In genomic region chr16:27550582-27550920, GRCh38 we compare ENCODE assay signal across 8 cellular contexts. TPM values are rescaled to one million over a fixed set of nuclear protein-coding genes. Genes with fewer than 3 reads are reported as not detected.
DNase-seq lines count a peak whose midpoint lies in the region; ATAC-seq and TF ChIP-seq lines count a peak whose summit lies in the region.

No MANE protein-coding gene starts in this region.

- no peak for TF ChIP-seq POLR2A in HCT116 (IDR thresholded peaks at IDR 0.05; ENCODE audit: borderline replicate concordance, extremely low read depth, insufficient read depth, insufficient read length)

- CTCF ChIA-PET in HCT116 (lab: Charles Lee), result interaction anchor here (1.1 to 1.5 kb wide), 2 partner anchors 35 to 317 kb away, joined by 6 read pairs; no protein-coding TSS in a partner anchor

- H3K36me3 ChIP-seq in HCT116 (ENCODE audit: control insufficient read depth in 1 of 2, insufficient read depth in 2 of 2, low read length in 2 of 2), result peaks cover 0 to 5% of the 10 kb centered on the region in 2 experiments; a peak in 2 of 4 replicates
- H3K36me3 ChIP-seq in hepatocyte (replicated peaks; ENCODE audit: insufficient read depth, low read depth), result no peaks in the 10 kb centered on the region

- H3K79me2 ChIP-seq in HCT116 (ENCODE audit: insufficient read depth, low read length) (peaks cover 59% of the 10 kb centered on the region), hepatocyte (peaks cover 60% of the 10 kb centered on the region)

- BruUV-seq in HCT116 (replicated peaks; lab: Mats Ljungman, UMichigan), result TSS peak; percentile 86

- peak overlapping the region; percentile 76 for H3K4me2 ChIP-seq in HCT116 (ENCODE audit: low read length)
- peak overlapping the region; percentile 78 for H3K4me2 ChIP-seq in hepatocyte

- peaks cover 11 to 30% of the 10 kb centered on the region in 2 experiments; a peak in 3 of 4 replicates for H3K4me1 ChIP-seq in HCT116 (ENCODE audit: control insufficient read depth in 1 of 2, insufficient read depth in 2 of 2, low read length in 2 of 2)
- peaks cover 14% of the 10 kb centered on the region for H3K4me1 ChIP-seq in hepatocyte (ENCODE audit: insufficient read depth)

- H3K9me2 ChIP-seq in HCT116 (ENCODE audit: insufficient read depth) (no peaks in the 10 kb centered on the region), hepatocyte (replicated peaks; ENCODE audit: insufficient read depth) (no peaks in the 10 kb centered on the region)

- no peak for TF ChIP-seq RAD21 in HCT116 (IDR thresholded peaks at IDR 0.05; ENCODE audit: low read depth)

- peak overlapping the region; percentile 91 to 100 for H3K4me3 ChIP-seq in HCT116 (replicated peaks in 1 of 2; ENCODE audit: low read depth in 1 of 2, low read length in 2 of 2)
- H3K4me3 ChIP-seq in WI38 (ENCODE audit: low read depth, low read length), result peak overlapping the region; percentile 100
- H3K4me3 ChIP-seq in hepatocyte, result peak overlapping the region; percentile 73
- H3K4me3 ChIP-seq in skin epidermis, result peak overlapping the region; percentile 62 to 99 (median 82)

- peak overlapping the region; percentile 85 for H3K9ac ChIP-seq in HCT116 (ENCODE audit: low read length)

- TF ChIP-seq CTCF in HCT116 (IDR thresholded peaks at IDR 0.05 in 2 of 3, conservative IDR thresholded peaks at IDR 0.05 in 1 of 3; ENCODE audit: borderline replicate concordance in 1 of 3, insufficient read depth in 1 of 3, low read depth in 2 of 3, low read length in 2 of 3) (no peak), WI38 (IDR thresholded peaks at IDR 0.05; ENCODE audit: low read depth, low read length) (no peak), hepatocyte (IDR thresholded peaks at IDR 0.05; ENCODE audit: poor library complexity) (no peak)

- peak overlapping the region; percentile 39; the same call in 1 of the 2 replicates for H3K27ac ChIP-seq in HCT116 (ENCODE audit: low read depth, low read length)
- peak overlapping the region; percentile 74 for H3K27ac ChIP-seq in hepatocyte
- peak overlapping the region in 17 of 21 experiments; percentile 75 to 92 (median 87) for H3K27ac ChIP-seq in skin epidermis

- H3K27me3 ChIP-seq in HCT116 (ENCODE audit: insufficient read depth, low read length) (no peaks in the 10 kb centered on the region), hepatocyte (no peaks in the 10 kb centered on the region)

- H4K20me1 ChIP-seq in HCT116 (ENCODE audit: insufficient read depth) (no peaks in the 10 kb centered on the region), hepatocyte (ENCODE audit: insufficient read depth, poor library complexity, severe bottlenecking) (peaks cover 29% of the 10 kb centered on the region)

- POLR2A ChIA-PET in HCT116 (lab: Charles Lee), result interaction anchor here (1.3 to 1.6 kb wide), 2 partner anchors 17 to 19 kb away, joined by 3 to 6 read pairs; no protein-coding TSS in a partner anchor

- no peaks in the 10 kb centered on the region for H3K9me3 ChIP-seq in HCT116 (ENCODE audit: control insufficient read depth in 1 of 2, insufficient read depth in 1 of 2, low read depth in 1 of 2, low read length in 2 of 2)
- H3K9me3 ChIP-seq in hepatocyte (ENCODE audit: low read depth), result no peaks in the 10 kb centered on the region

- no peak for DNase-seq in HCT116 (ENCODE audit: low read depth, low spot score)
- DNase-seq in hepatocyte (ENCODE audit: low spot score), result no peak
- no peak for DNase-seq in Ammon's horn (ENCODE audit: low spot score)
- no peak for DNase-seq in activated CD8-positive, alpha-beta memory T cell treated with anti-CD3 and anti-CD28 coated beads for 24 hours
- DNase-seq in SKM-1 treated with dmso at 0.1 percent for 144 hours (lab: John Stamatoyannopoulos, UW; ENCODE audit: unreplicated experiment), result no peak

- H2AFZ ChIP-seq in HCT116 (ENCODE audit: low read depth, low read length, poor library complexity, severe bottlenecking) (no peak overlapping the region), hepatocyte (peak overlapping the region; percentile 57)

- intact Hi-C loops in HCT116 (cut with micrococcal nuclease), result no loop called here

- 66% methylated on average over 4 of the region's 4 CpGs for WGBS in hepatocyte (ENCODE audit: low lambda C conversion rate, missing lambda C conversion rate)

- ATAC-seq in HCT116 (no peak), HG02840 (IDR thresholded peaks at IDR 0.05; ENCODE audit: low FRiP score, unreplicated experiment) (no peak)

- RAD21 ChIA-PET in HCT116 (lab: Charles Lee; ENCODE audit: low non-redundant PET in 1 of 2, low total read pairs in 2 of 2, uncharacterized antibody in 2 of 2, unreplicated experiment in 2 of 2), result no interaction called here

TF ChIP-seq in HCT116, 20 proteins besides CTCF, POLR2A, EP300 and RAD21:
- TF ChIP-seq TCF7L2 (IDR thresholded peaks at IDR 0.05; ENCODE audit: borderline replicate concordance, extremely low read depth, insufficient read depth, insufficient read length) (no peak), ZNF274 (IDR thresholded peaks at IDR 0.05; ENCODE audit: low read depth, low read length) (no peak), EZH2 (IDR thresholded peaks at IDR 0.05) (no peak), CEBPB (IDR thresholded peaks at IDR 0.05; ENCODE audit: low read depth) (no peak), JUND (IDR thresholded peaks at IDR 0.05) (no peak), YY1 (IDR thresholded peaks at IDR 0.05; ENCODE audit: extremely low read depth, insufficient replicate concordance, low read depth, low read length) (no peak), ZFX (IDR thresholded peaks at IDR 0.05) (no peak), ELF1 (IDR thresholded peaks at IDR 0.05; ENCODE audit: borderline replicate concordance, low read depth) (no peak), POLR2AphosphoS5 (IDR thresholded peaks at IDR 0.05; ENCODE audit: low read depth, low read length) (no peak), ATF3 (IDR thresholded peaks at IDR 0.05) (no peak), FOSL1 (IDR thresholded peaks at IDR 0.05; ENCODE audit: low read depth) (no peak), CBX3 (IDR thresholded peaks at IDR 0.05; ENCODE audit: low read depth) (no peak), EZH2phosphoT487 (IDR thresholded peaks at IDR 0.05; ENCODE audit: borderline replicate concordance) (no peak), EGR1 (IDR thresholded peaks at IDR 0.05; ENCODE audit: low read depth) (no peak), SP1 (IDR thresholded peaks at IDR 0.05; ENCODE audit: low read depth) (no peak)
- TF ChIP-seq, protein P1, sequence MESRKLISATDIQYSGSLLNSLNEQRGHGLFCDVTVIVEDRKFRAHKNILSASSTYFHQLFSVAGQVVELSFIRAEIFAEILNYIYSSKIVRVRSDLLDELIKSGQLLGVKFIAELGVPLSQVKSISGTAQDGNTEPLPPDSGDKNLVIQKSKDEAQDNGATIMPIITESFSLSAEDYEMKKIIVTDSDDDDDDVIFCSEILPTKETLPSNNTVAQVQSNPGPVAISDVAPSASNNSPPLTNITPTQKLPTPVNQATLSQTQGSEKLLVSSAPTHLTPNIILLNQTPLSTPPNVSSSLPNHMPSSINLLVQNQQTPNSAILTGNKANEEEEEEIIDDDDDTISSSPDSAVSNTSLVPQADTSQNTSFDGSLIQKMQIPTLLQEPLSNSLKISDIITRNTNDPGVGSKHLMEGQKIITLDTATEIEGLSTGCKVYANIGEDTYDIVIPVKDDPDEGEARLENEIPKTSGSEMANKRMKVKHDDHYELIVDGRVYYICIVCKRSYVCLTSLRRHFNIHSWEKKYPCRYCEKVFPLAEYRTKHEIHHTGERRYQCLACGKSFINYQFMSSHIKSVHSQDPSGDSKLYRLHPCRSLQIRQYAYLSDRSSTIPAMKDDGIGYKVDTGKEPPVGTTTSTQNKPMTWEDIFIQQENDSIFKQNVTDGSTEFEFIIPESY (IDR thresholded peaks at IDR 0.05; ENCODE audit: extremely low read depth, insufficient replicate concordance, low read length), result no peak
- TF ChIP-seq, protein P2, sequence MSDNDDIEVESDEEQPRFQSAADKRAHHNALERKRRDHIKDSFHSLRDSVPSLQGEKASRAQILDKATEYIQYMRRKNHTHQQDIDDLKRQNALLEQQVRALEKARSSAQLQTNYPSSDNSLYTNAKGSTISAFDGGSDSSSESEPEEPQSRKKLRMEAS (IDR thresholded peaks at IDR 0.05), result no peak

RNA-seq across cellular contexts. Expression of gene KATNIP, which starts 0.6 kb away (rescaled TPM):
- 23.8 TPM for total RNA-seq in HCT116 (2021; ENCODE audit: unreplicated experiment)
- polyA plus RNA-seq in HCT116 (2012), result 15.6 and 16.4 TPM in 2 replicates
- total RNA-seq in hepatocyte, result 6.9 and 15.6 TPM in 2 replicates
- 7.1 and 13.3 TPM in 2 replicates for polyA plus RNA-seq in hepatocyte

RNA-seq across cellular contexts. Expression of gene GTF3C1, which starts 0.8 kb away (rescaled TPM):
- total RNA-seq in HCT116 (2021; ENCODE audit: unreplicated experiment) (97.5 TPM), hepatocyte (55.1 and 59.6 TPM in 2 replicates)
- 60.1 and 69.8 TPM in 2 replicates for polyA plus RNA-seq in HCT116 (2012)
- polyA plus RNA-seq in hepatocyte, result 41.5 and 54.9 TPM in 2 replicates
